Comparison of ENCODE assay signal across 1 cellular context in genomic region chr6:106325336-106326178, GRCh38.
TF ChIP-seq lines count a peak whose summit lies in the region.

Gene ATG5 (minus strand): TSS chr6:106325760. CDS start chr6:106316208, 9,552 bp downstream.

TF ChIP-seq in K562, 482 proteins besides CTCF, POLR2A, EP300 and RAD21 (continued from another document and continues in another):
- peak; percentile 82 to 91 for TF ChIP-seq UBTF (IDR thresholded peaks at IDR 0.05; ENCODE audit: borderline replicate concordance in 1 of 2, low read depth in 2 of 2, low read length in 2 of 2)
- no peak for TF ChIP-seq MLX (CRISPR knock-in tag; conservative IDR thresholded peaks at IDR 0.05)
- TF ChIP-seq NR0B1 (IDR thresholded peaks at IDR 0.05; ENCODE audit: partially characterized antibody): no peak
- no peak for TF ChIP-seq E2F4 (CRISPR knock-in tag; IDR thresholded peaks at IDR 0.05; ENCODE audit: low read depth)
- no peak for TF ChIP-seq ZNF740 (CRISPR knock-in tag; IDR thresholded peaks at IDR 0.05)
- no peak for TF ChIP-seq ZNF740 (tag; IDR thresholded peaks at IDR 0.05)
- peak; percentile 99 for TF ChIP-seq ATF7 (IDR thresholded peaks at IDR 0.05)
- TF ChIP-seq POLR3A (IDR thresholded peaks at IDR 0.05; ENCODE audit: borderline replicate concordance, extremely low read depth, insufficient read depth, insufficient read length): no peak
- TF ChIP-seq RNF219 (CRISPR knock-in tag; IDR thresholded peaks at IDR 0.05): no peak
- no peak for TF ChIP-seq RBM25 (IDR thresholded peaks at IDR 0.05; ENCODE audit: low read depth, low read length, severe bottlenecking)
- no peak for TF ChIP-seq NFE2L1 (tag; IDR thresholded peaks at IDR 0.05; ENCODE audit: borderline replicate concordance, low read depth)
- TF ChIP-seq HMG20A (CRISPR knock-in tag; conservative IDR thresholded peaks at IDR 0.05): no peak
- no peak for TF ChIP-seq CTCFL (IDR thresholded peaks at IDR 0.05; ENCODE audit: borderline replicate concordance, insufficient read depth, low read depth, low read length, poor library complexity, severe bottlenecking)
- TF ChIP-seq PKNOX1 (IDR thresholded peaks at IDR 0.05): peak; percentile 26; the same call in 1 of the 2 replicates
- TF ChIP-seq PPARD (CRISPR knock-in tag; IDR thresholded peaks at IDR 0.05): no peak
- TF ChIP-seq TOE1 (IDR thresholded peaks at IDR 0.05; ENCODE audit: borderline replicate concordance): peak; percentile 92; the same call in 1 of the 2 replicates
- no peak for TF ChIP-seq TOE1 (CRISPR knock-in tag; IDR thresholded peaks at IDR 0.05; ENCODE audit: borderline replicate concordance, low read depth)
- TF ChIP-seq HINFP (tag; conservative IDR thresholded peaks at IDR 0.05; ENCODE audit: low read depth): no peak
- peak; percentile 94 for TF ChIP-seq PHF20 (IDR thresholded peaks at IDR 0.05; ENCODE audit: partially characterized antibody)
- no peak for TF ChIP-seq KLF13 (tag; IDR thresholded peaks at IDR 0.05; ENCODE audit: borderline replicate concordance, low read depth)
- TF ChIP-seq TFAM (CRISPR knock-in tag; conservative IDR thresholded peaks at IDR 0.05): no peak
- TF ChIP-seq PBX2 (CRISPR knock-in tag; IDR thresholded peaks at IDR 0.05; ENCODE audit: low read depth): no peak
- no peak for TF ChIP-seq PBX2 (tag; conservative IDR thresholded peaks at IDR 0.05; ENCODE audit: low read depth)
- TF ChIP-seq PATZ1 (CRISPR knock-in tag; IDR thresholded peaks at IDR 0.05; ENCODE audit: borderline replicate concordance): no peak
- TF ChIP-seq TCFL5 (CRISPR knock-in tag; conservative IDR thresholded peaks at IDR 0.05): no peak
- peak; percentile 92 for TF ChIP-seq EP400 (IDR thresholded peaks at IDR 0.05)
- no peak for TF ChIP-seq PRMT5 (CRISPR knock-in tag; IDR thresholded peaks at IDR 0.05)
- TF ChIP-seq CLOCK (CRISPR knock-in tag; IDR thresholded peaks at IDR 0.05; ENCODE audit: borderline replicate concordance): no peak
- no peak for TF ChIP-seq ZNF449 (CRISPR knock-in tag; IDR thresholded peaks at IDR 0.05)
